ENCODE assay signal across 1 cellular context in the genomic region with DNA sequence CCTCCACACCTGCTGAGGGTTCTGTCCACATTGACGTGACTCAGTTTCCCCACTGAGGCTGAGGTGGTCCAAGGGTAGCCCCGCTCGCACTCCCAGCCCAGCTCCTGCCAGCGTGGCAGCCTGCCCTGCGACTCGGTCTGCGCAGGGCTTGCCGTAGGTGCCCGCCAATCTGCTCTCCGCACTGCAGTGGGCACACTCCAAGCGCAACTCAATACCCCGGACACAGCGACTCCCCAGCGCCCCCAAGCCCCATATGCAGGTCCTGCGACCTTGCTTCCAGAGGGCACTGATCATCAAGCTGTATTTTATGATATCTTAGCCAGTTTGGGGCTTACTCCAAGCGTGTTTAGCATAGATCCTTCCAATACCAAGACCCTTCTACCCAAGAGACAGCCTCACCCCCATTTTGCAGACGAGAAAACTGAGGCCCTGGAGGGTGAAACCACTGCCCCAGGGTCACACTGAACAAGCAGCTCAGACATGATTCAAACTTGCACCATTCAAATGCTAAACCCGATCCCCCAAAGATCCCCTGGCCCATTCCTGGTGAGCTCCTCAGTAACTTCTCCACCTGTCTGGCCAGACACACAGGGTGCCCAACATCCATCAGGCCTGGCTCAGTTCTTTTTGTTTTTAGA.
TF ChIP-seq lines count a peak whose summit lies in the region.

No MANE protein-coding gene starts in this region.

TF ChIP-seq in WTC11, 78 proteins besides CTCF, POLR2A, EP300 and RAD21 (continued from another document):
- TF ChIP-seq, protein P1, sequence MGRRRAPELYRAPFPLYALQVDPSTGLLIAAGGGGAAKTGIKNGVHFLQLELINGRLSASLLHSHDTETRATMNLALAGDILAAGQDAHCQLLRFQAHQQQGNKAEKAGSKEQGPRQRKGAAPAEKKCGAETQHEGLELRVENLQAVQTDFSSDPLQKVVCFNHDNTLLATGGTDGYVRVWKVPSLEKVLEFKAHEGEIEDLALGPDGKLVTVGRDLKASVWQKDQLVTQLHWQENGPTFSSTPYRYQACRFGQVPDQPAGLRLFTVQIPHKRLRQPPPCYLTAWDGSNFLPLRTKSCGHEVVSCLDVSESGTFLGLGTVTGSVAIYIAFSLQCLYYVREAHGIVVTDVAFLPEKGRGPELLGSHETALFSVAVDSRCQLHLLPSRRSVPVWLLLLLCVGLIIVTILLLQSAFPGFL (CRISPR knock-in tag; IDR thresholded peaks at IDR 0.05; ENCODE audit: borderline replicate concordance) = no peak
